ENCODE assay signal across 20 cellular contexts in the genomic region with DNA sequence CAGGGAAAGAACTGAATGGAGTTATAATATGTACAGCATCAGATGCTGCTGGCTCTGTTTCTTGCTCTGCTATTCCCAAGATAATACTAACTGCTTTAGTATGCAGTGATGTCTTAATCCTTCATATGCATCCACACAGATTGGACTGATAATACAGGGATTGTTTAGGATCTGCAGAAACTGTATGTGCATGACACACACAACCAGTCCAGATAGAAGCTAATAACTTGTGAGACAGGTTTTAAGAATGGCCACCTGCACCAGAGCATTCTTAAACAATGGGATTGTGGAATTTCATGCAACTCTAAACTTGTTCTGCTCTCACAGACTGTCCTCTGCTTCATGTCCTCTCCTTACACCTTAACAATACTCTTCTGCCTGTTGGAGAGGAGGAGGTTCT.
"Had no signal": no experiment of that assay in that cellular context is flagged by ENCODE, and none has a peak within 500 bp of the region (broad histone marks: within the 10 kb centered on the region; RNA-seq: fewer than 3 reads in every experiment).

No MANE protein-coding gene starts in this region.

- H3K9me3 ChIP-seq: colonic mucosa, heart right ventricle, prostate gland, tibial artery had no signal

- H3K4me3 ChIP-seq: colonic mucosa, dorsolateral prefrontal cortex, heart right ventricle, lung, prostate gland, tibial artery had no signal

- H3K27me3 ChIP-seq: colonic mucosa, heart right ventricle, tibial artery had no signal

- H3K36me3 ChIP-seq: colonic mucosa, prostate gland had no signal

- H3K4me1 ChIP-seq: colonic mucosa, prostate gland, tibial artery had no signal

- ATAC-seq: activated CD4-positive, alpha-beta T cell treated with anti-CD3 and anti-CD28 coated beads for 36 hours; activated naive CD4-positive, alpha-beta T cell treated with anti-CD3 and anti-CD28 coated beads, Interleukin-2, amount 50 U/mL, for 72 hours; activated T-helper 17 cell treated with anti-CD3 and anti-CD28 coated beads, Interleukin-2, amount 50 U/mL, for 72 hours; effector memory CD8-positive, alpha-beta T cell; heart right ventricle; natural killer cell had no signal

- DNase-seq: activated CD4-positive, alpha-beta T cell treated with anti-CD3 and anti-CD28 coated beads for 36 hours; activated CD4-positive, alpha-beta T cell treated with anti-CD3 and anti-CD28 coated beads, Interleukin-2, amount 50 U/mL, for 4 hours; activated CD8-positive, alpha-beta memory T cell treated with anti-CD3 and anti-CD28 coated beads for 24 hours; activated CD8-positive, alpha-beta memory T cell treated with anti-CD3 and anti-CD28 coated beads, Interleukin-2, amount 50 U/mL, for 4 hours; activated T-cell treated with anti-CD3 and anti-CD28 coated beads, Interleukin-2, amount 50 U/mL, for 24 hours; colonic mucosa; dorsolateral prefrontal cortex; effector memory CD8-positive, alpha-beta T cell; heart right ventricle; kidney; natural killer cell; stimulated activated CD4-positive, alpha-beta T cell treated with anti-CD3 and anti-CD28 coated beads, Interleukin-12 subunit alpha, Interleukin-12 subunit beta, amount 100 ng/mL, for 4 hours; stimulated activated CD4-positive, alpha-beta T cell treated with anti-CD3 and anti-CD28 coated beads, Interleukin-4, amount 100 ng/mL, for 4 hours; substantia nigra; T-helper 1 cell; tibial artery had no signal

- H3K27ac ChIP-seq: colonic mucosa, dorsolateral prefrontal cortex, heart right ventricle, prostate gland, tibial artery had no signal
